8 cellular contexts compared by ENCODE assay signal in genomic region chr19:8513687-8514504, GRCh38. TPM values are rescaled to one million over a fixed set of nuclear protein-coding genes. Genes with fewer than 3 reads are reported as not detected.
DNase-seq lines count a peak whose midpoint lies in the region; ATAC-seq and TF ChIP-seq lines count a peak whose summit lies in the region.

Gene ZNF414, minus strand, starts transcription at chr19:8514167. Its CDS starts 121 bp downstream, at chr19:8514046.

- H3K4me2 ChIP-seq in mammary epithelial cell (ENCODE audit: insufficient read depth, low read depth, low read length), result peak within 1 kb of the TSS; percentile 85

- 1% methylated on average over 15 of the region's 70 CpGs for WGBS in mammary epithelial cell (ENCODE audit: low coverage, missing lambda C conversion rate)

- H4K20me1 ChIP-seq in mammary epithelial cell (ENCODE audit: insufficient read depth, low read length), result no peaks in the 10 kb centered on the region

- H3K27me3 ChIP-seq in mammary epithelial cell (ENCODE audit: insufficient read depth, low read length), result no peaks in the 10 kb centered on the region

- H2AFZ ChIP-seq in mammary epithelial cell (ENCODE audit: low read depth, low read length), result peak within 1 kb of the TSS; percentile 96

- dilution Hi-C loops in mammary epithelial cell (cut with HindIII; ENCODE audit: low sequenced_read_pairs), result no loop called here

- in situ Hi-C loops in GM18951 (cut with MboI; ENCODE audit: low sequenced_read_pairs, unreplicated experiment), result no loop called here
- in situ Hi-C loops in mammary epithelial cell (cut with MboI; ENCODE audit: low sequenced_read_pairs in 2 of 2), result no loop called here

- no peaks in the 10 kb centered on the region for H3K36me3 ChIP-seq in mammary epithelial cell (ENCODE audit: insufficient read depth, low read length)

- H3K9ac ChIP-seq in mammary epithelial cell (ENCODE audit: insufficient read depth, low read length), result peak within 1 kb of the TSS; percentile 81

- ATAC-seq in HG03175 (IDR thresholded peaks at IDR 0.05; ENCODE audit: unreplicated experiment), result peak; percentile 93

- peak; percentile 89 for TF ChIP-seq POLR2A in GM18951 (IDR thresholded peaks at IDR 0.05; ENCODE audit: extremely low read depth, insufficient read depth, insufficient read length)

- CTCF ChIA-PET in mammary epithelial cell (lab: Charles Lee; ENCODE audit: low non-redundant PET), result interaction anchor here (0.6 kb wide), 1 partner anchor 616 kb away, joined by 8 read pairs; no protein-coding TSS in a partner anchor

- no peaks in the 10 kb centered on the region for H3K9me3 ChIP-seq in mammary epithelial cell (replicated peaks; ENCODE audit: insufficient read depth, low read length)

- H3K4me1 ChIP-seq in mammary epithelial cell (ENCODE audit: insufficient read depth, low read length), result peaks cover 12% of the 10 kb centered on the region

- DNase-seq in AG08396 (ENCODE audit: low spot score) (peak; percentile 99), NCI-H226 (peak; percentile 95), mammary epithelial cell (peak; percentile 97), iPS-NIHi11 (ENCODE audit: low spot score) (peak; percentile 95)

- BruUV-seq in mammary epithelial cell (replicated peaks; lab: Mats Ljungman, UMichigan), result TSS peak; percentile 69

- intact Hi-C loops in mammary epithelial cell (cut with micrococcal nuclease), result loop anchor here (1.0 kb wide), 2 partner anchors 11 to 25 kb away; no protein-coding TSS in a partner anchor

- no peaks in the 10 kb centered on the region for H3K79me2 ChIP-seq in mammary epithelial cell (ENCODE audit: insufficient read depth, low read length)

- TF ChIP-seq CTCF in WI38 (IDR thresholded peaks at IDR 0.05; ENCODE audit: low read depth, low read length) (no peak), mammary epithelial cell (conservative IDR thresholded peaks at IDR 0.05 in 1 of 2, IDR thresholded peaks at IDR 0.05 in 1 of 2; ENCODE audit: extremely low read depth in 1 of 2, insufficient read depth in 1 of 2, low read depth in 1 of 2, low read length in 2 of 2) (no peak)

- H3K27ac ChIP-seq in mammary epithelial cell (ENCODE audit: insufficient read depth, low read depth, low read length) (peak within 1 kb of the TSS; percentile 84), skin epidermis (peak within 1 kb of the TSS; percentile 94 to 100 (median 100))

- peak within 1 kb of the TSS; percentile 72 for H3K4me3 ChIP-seq in WI38 (ENCODE audit: low read depth, low read length)
- peak within 1 kb of the TSS; percentile 62 to 88 (median 71) for H3K4me3 ChIP-seq in mammary epithelial cell (replicated peaks in 1 of 3; ENCODE audit: insufficient read depth in 1 of 3, low read depth in 2 of 3, low read length in 3 of 3)
- peak within 1 kb of the TSS; percentile 47 to 86 (median 52) for H3K4me3 ChIP-seq in skin epidermis

RNA-seq across cellular contexts. Expression of gene ZNF414, which starts in this region (rescaled TPM):
- 10 to 100 TPM in 1 of 2 donors, 1 to 10 TPM in 1; 3.5 to 23.2 TPM for total RNA-seq in mammary epithelial cell
- 7.1 TPM for polyA plus RNA-seq in mammary epithelial cell
- polyA minus RNA-seq in mammary epithelial cell, result 1.3 TPM

Comparison
In these comparisons a context has a peak if more than half of its experiments do, and no peak if none do; other contexts are left out.
1. Peak in every context shown above with its lines: DNase-seq, ATAC-seq, H3K4me3 ChIP-seq and H3K27ac ChIP-seq.